27 cellular contexts compared by ENCODE assay signal in the genomic region with DNA sequence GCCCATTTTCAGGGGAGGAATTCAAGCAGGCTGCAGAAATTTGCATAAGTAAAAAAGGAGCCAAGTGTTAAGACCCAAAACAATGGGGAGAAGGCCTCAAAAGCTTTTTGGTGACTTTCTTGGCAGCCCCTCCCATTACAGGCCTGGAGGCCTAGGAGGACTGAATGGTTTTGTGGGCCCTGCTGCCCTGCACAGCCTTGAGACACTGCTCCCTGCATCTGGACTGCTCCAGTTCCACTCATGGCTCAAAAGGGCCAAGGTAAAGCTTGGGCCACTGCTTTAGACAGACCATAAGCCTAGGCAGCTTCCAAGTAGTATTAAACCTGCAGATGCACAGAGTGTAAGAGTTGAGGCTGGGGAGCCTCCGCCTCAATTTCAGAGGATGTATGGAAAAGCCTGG.
"Had no signal": no experiment of that assay in that cellular context is flagged by ENCODE, and none has a peak within 500 bp of the region (broad histone marks: within the 10 kb centered on the region; RNA-seq: fewer than 3 reads in every experiment).

No MANE protein-coding gene starts in this region.

- ATAC-seq: effector memory CD8-positive, alpha-beta T cell; esophagus mucosa; gastrocnemius medialis; heart right ventricle; left cardiac atrium; left lung; left ventricle myocardium superior; lower lobe of right lung; mucosa of descending colon had no signal

- H3K27ac Mint-ChIP-seq: dendritic cell treated with granulocyte-macrophage colony-stimulating factor and Interleukin-4, amounts not matched to agents 40 ng/mL and 50 ng/mL, for 4 days; effector memory CD8-positive, alpha-beta T cell; endodermal cell; mesothelial cell of epicardium; naive B cell had no signal

- H3K9me3 ChIP-seq: gastrocnemius medialis had no signal

- H3K4me3 Mint-ChIP-seq: dendritic cell treated with granulocyte-macrophage colony-stimulating factor and Interleukin-4, amounts not matched to agents 40 ng/mL and 50 ng/mL, for 4 days; effector memory CD8-positive, alpha-beta T cell; endodermal cell; mesothelial cell of epicardium; naive B cell had no signal

- H3K36me3 ChIP-seq: esophagus squamous epithelium, gastrocnemius medialis, heart right ventricle, left lung, lower lobe of right lung had no signal

- FAIRE-seq: endometrium, islet of Langerhans, keratinocyte had no signal

- DNase-seq: cortex of kidney; effector CD8-positive, alpha-beta T cell; effector memory CD8-positive, alpha-beta T cell; endodermal cell; erythroblast; esophagus squamous epithelium; foreskin fibroblast; foreskin melanocyte; gastrocnemius medialis; glutamatergic neuron; head of caudate nucleus; heart right ventricle; hippocampal formation; left cardiac atrium; left lung; left ventricle myocardium superior; lower lobe of right lung; mesenchymal stem cell; mucosa of descending colon; naive B cell had no signal

- H3K27ac ChIP-seq: epithelial cell of prostate, esophagus squamous epithelium, gastrocnemius medialis, heart right ventricle, left lung, lower lobe of right lung had no signal

- H3K4me3 ChIP-seq: esophagus squamous epithelium, gastrocnemius medialis, heart right ventricle, left lung, lower lobe of right lung, mucosa of descending colon had no signal

- H3K27me3 ChIP-seq: esophagus squamous epithelium, left lung had no signal

- H3K4me1 Mint-ChIP-seq: endodermal cell had no signal

- H3K9me3 Mint-ChIP-seq: dendritic cell treated with granulocyte-macrophage colony-stimulating factor and Interleukin-4, amounts not matched to agents 40 ng/mL and 50 ng/mL, for 4 days; effector memory CD8-positive, alpha-beta T cell had no signal

- H3K4me1 ChIP-seq: esophagus squamous epithelium, gastrocnemius medialis, heart right ventricle, left lung, lower lobe of right lung had no signal

- H3K36me3 Mint-ChIP-seq: mesothelial cell of epicardium, naive B cell had no signal
